8 cellular contexts compared by ENCODE assay signal in the genomic region with DNA sequence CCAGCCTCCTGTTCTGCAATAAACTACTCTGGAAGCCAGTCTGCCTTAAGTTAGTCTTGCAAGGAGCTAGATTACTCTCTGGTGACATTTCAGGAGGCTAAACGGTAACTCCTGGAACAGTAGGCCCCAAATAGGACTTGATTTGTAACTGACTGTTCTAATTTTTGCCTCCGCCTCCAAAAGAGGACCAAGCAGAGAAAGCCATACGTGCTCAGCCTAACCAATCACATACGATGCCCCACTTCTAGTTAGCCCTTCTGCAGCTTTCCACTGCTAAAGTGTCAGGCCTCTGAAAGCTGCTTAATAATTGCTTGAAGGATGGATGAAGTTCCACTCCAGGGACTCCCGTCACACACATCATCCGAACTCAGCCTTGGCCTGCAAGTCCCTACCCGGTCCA. TPM values are rescaled to one million over a fixed set of nuclear protein-coding genes. Genes with fewer than 3 reads are reported as not detected.
DNase-seq lines count a peak whose midpoint lies in the region.

No MANE protein-coding gene starts in this region.

- H3K9ac ChIP-seq in HUES6 (ENCODE audit: low read length): peak overlapping the region; percentile 90

- H3K4me3 ChIP-seq in HUES6 (ENCODE audit: low read depth, low read length): peak overlapping the region; percentile 98

- DNase-seq in AG08395 (ENCODE audit: low spot score): peak; percentile 14
- DNase-seq in astrocyte of the hippocampus (ENCODE audit: low read depth, low spot score): peak; percentile 40
- DNase-seq in kidney tubule cell (ENCODE audit: low spot score): peak; percentile 12
- DNase-seq in NCI-H1694 treated with DMSO at 0.1 percent for 48 hours (lab: John Stamatoyannopoulos, UW): no peak
- DNase-seq in islet precursor cell: no peak
- no peak for DNase-seq in SIG-M5 treated with dmso at 0.1 percent for 504 hours (lab: John Stamatoyannopoulos, UW; ENCODE audit: unreplicated experiment)

- H3K27me3 ChIP-seq in HUES6 (ENCODE audit: control insufficient read depth, insufficient read depth, low read length): no peaks in the 10 kb centered on the region

- peaks cover 25% of the 10 kb centered on the region for H3K36me3 ChIP-seq in HUES6 (ENCODE audit: control insufficient read depth, insufficient read depth, low read length)

- peaks cover 7% of the 10 kb centered on the region for H3K4me1 ChIP-seq in HUES6 (ENCODE audit: control insufficient read depth, insufficient read depth, low read length)

- 0 out of 2 replicates have a peak overlapping the region, but pooled peaks have one; percentile 64 for H3K27ac ChIP-seq in HUES6 (ENCODE audit: low read depth, low read length)
- peak overlapping the region; percentile 85 for H3K27ac ChIP-seq in temporal lobe (ENCODE audit: low read depth, low read length)

- no peaks in the 10 kb centered on the region for H3K9me3 ChIP-seq in HUES6 (ENCODE audit: control insufficient read depth, insufficient read depth, low read depth, low read length)

RNA-seq across cellular contexts. Expression of gene ZNF805, which starts 0.7 kb away (rescaled TPM):
- 21.9 TPM for total RNA-seq in temporal lobe

RNA-seq across cellular contexts. Expression of gene AURKC, which starts 10.4 kb away (rescaled TPM):
- 0.98 TPM for total RNA-seq in temporal lobe

RNA-seq across cellular contexts. Expression of gene ZNF460, which starts 39.1 kb away (rescaled TPM):
- 136 TPM for total RNA-seq in temporal lobe

RNA-seq across cellular contexts. Expression of gene ZNF264, which starts 49.9 kb away (rescaled TPM):
- total RNA-seq in temporal lobe: 23.8 TPM

Comparison
In these comparisons a context has a peak if more than half of its experiments do, and no peak if none do; other contexts are left out.
1. DNase-seq: peak in AG08395 (single experiment), astrocyte of the hippocampus (single experiment) and kidney tubule cell (single experiment); none in NCI-H1694 treated with DMSO at 0.1 percent for 48 hours (single experiment), islet precursor cell (single experiment) and SIG-M5 treated with dmso at 0.1 percent for 504 hours (single experiment).